Comparison of ENCODE assay signal across 1 cellular context in the genomic region with DNA sequence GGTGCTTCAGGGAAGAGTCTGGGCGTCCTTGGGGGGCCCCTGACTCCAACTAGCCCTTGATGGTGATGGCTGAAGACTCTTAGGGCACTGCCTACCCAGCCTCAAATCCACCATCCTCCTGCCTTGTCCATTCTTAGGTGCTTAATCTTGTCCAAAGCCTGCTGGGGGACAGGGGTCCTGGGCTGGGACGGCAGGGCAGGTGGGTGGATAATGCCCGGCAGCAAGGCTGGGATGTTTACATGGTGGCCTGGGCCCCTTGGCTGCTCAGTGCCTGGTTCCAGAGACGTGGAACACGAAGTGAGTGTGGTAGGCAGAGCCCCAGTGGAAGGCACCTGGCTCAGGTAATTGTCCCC.
TF ChIP-seq lines count a peak whose summit lies in the region.

No MANE protein-coding gene starts in this region.

TF ChIP-seq in neural cell, 6 proteins besides CTCF, POLR2A, EP300 and RAD21 (continued from another document):
- TF ChIP-seq, protein P1, sequence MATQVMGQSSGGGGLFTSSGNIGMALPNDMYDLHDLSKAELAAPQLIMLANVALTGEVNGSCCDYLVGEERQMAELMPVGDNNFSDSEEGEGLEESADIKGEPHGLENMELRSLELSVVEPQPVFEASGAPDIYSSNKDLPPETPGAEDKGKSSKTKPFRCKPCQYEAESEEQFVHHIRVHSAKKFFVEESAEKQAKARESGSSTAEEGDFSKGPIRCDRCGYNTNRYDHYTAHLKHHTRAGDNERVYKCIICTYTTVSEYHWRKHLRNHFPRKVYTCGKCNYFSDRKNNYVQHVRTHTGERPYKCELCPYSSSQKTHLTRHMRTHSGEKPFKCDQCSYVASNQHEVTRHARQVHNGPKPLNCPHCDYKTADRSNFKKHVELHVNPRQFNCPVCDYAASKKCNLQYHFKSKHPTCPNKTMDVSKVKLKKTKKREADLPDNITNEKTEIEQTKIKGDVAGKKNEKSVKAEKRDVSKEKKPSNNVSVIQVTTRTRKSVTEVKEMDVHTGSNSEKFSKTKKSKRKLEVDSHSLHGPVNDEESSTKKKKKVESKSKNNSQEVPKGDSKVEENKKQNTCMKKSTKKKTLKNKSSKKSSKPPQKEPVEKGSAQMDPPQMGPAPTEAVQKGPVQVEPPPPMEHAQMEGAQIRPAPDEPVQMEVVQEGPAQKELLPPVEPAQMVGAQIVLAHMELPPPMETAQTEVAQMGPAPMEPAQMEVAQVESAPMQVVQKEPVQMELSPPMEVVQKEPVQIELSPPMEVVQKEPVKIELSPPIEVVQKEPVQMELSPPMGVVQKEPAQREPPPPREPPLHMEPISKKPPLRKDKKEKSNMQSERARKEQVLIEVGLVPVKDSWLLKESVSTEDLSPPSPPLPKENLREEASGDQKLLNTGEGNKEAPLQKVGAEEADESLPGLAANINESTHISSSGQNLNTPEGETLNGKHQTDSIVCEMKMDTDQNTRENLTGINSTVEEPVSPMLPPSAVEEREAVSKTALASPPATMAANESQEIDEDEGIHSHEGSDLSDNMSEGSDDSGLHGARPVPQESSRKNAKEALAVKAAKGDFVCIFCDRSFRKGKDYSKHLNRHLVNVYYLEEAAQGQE (IDR thresholded peaks at IDR 0.05; ENCODE audit: borderline replicate concordance) = no peak
- no peak for TF ChIP-seq SMC3 (conservative IDR thresholded peaks at IDR 0.05; ENCODE audit: poor library complexity)
